ENCODE assay signal across 20 cellular contexts in the genomic region with DNA sequence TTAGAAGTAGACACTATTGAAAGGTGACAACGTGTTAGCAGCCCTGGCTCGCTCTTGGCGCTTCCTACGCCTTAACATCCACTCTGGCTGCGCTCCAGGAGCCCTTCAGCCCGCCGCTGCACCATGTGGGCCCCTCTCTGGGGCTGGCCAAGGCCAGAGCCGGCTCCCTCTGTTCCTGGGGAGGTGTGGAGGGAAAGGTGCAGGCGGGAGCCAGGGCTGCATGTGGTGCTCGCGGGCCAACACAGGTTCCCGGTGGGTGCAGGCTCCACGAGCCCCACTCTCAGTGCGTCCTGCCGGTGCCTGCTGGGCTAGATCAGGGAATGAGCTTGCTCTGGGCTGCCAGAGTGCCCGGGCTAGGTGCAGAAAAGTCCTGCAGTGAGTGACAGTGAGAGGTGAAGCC.
DNase-seq lines count a peak whose midpoint lies in the region; ATAC-seq and TF ChIP-seq lines count a peak whose summit lies in the region.
"Had no signal": no experiment of that assay in that cellular context is flagged by ENCODE, and none has a peak within 500 bp of the region (broad histone marks: within the 10 kb centered on the region; RNA-seq: fewer than 3 reads in every experiment).

No MANE protein-coding gene starts in this region.

- peaks cover 23% of the 10 kb centered on the region for H3K4me1 ChIP-seq in GM23338 (ENCODE audit: insufficient read depth)
- no peaks in the 10 kb centered on the region for H3K4me1 ChIP-seq in neuronal stem cell (ENCODE audit: control insufficient read depth in 2 of 2, insufficient read depth in 1 of 2, low read depth in 1 of 2, low read length in 2 of 2)
- no peaks in the 10 kb centered on the region for H3K4me1 ChIP-seq in aorta (ENCODE audit: control insufficient read depth in 1 of 2, insufficient read depth in 2 of 2, low read length in 2 of 2)
- H3K4me1 ChIP-seq: BLaER1, HAP-1 had no signal

- no peaks in the 10 kb centered on the region for H4K20me1 ChIP-seq in GM23338 (replicated peaks; ENCODE audit: insufficient read depth)
- H4K20me1 ChIP-seq: BLaER1 had no signal

- POLR2A ChIA-PET in WTC11 (lab: Charles Lee) = no interaction called here

- no peak overlapping the region for H2AK5ac ChIP-seq in neuronal stem cell (ENCODE audit: low read depth, low read length)

- no peak overlapping the region for H3K14ac ChIP-seq in neuronal stem cell (ENCODE audit: low read length)

- ATAC-seq in GM23338 = peak; percentile 58; the same call in 2 of the 3 replicates
- ATAC-seq in WTC11 = peak; percentile 40
- ATAC-seq in aorta (ENCODE audit: low FRiP score) = peak; percentile 29
- ATAC-seq in GM18909 (IDR thresholded peaks at IDR 0.05; ENCODE audit: poor library complexity, unreplicated experiment) = no peak
- ATAC-seq: CD8-positive, alpha-beta T cell; GM12878 had no signal

- CTCF ChIA-PET in WTC11 (lab: Charles Lee) = no interaction called here

- TF ChIP-seq CTCF in GM23338 (conservative IDR thresholded peaks at IDR 0.05; ENCODE audit: low read depth in 2 of 2) = no peak
- no peak for TF ChIP-seq CTCF in WTC11 (IDR thresholded peaks at IDR 0.05)

- H3K4me3 ChIP-seq in GM23338 (no peak overlapping the region), neuronal stem cell (ENCODE audit: low read length in 2 of 2) (no peak overlapping the region), aorta (ENCODE audit: low read length in 2 of 2) (no peak overlapping the region)
- H3K4me3 ChIP-seq: BLaER1, GM12878, HAP-1 had no signal

- no peak overlapping the region for H3K4ac ChIP-seq in neuronal stem cell (ENCODE audit: low read length)

- H3K4me3 Mint-ChIP-seq in GM23338 (no peak overlapping the region), WTC11 (no peak overlapping the region)
- H3K4me3 Mint-ChIP-seq: B cell; CD4-positive, CD25-positive, alpha-beta regulatory T cell; CD8-positive, alpha-beta T cell; HFFc6 had no signal

- peak overlapping the region; percentile 65 for H3K23ac ChIP-seq in neuronal stem cell (ENCODE audit: low read depth, low read length, poor library complexity)

- no peak overlapping the region for H3K27ac Mint-ChIP-seq in GM23338
- H3K27ac Mint-ChIP-seq in WTC11 = peak overlapping the region; percentile 49; the same call in 1 of the 2 replicates
- H3K27ac Mint-ChIP-seq: B cell; CD8-positive, alpha-beta T cell; HFFc6 had no signal

- no peaks in the 10 kb centered on the region for H3F3A ChIP-seq in GM23338 (replicated peaks; ENCODE audit: low read depth)

- DNase-seq in GM23338 (ENCODE audit: low spot score) (no peak), WTC11 (ENCODE audit: low spot score) (no peak), neuronal stem cell (ENCODE audit: low spot score) (no peak), aorta (peak in 1 of 2 donors; percentile 57), hepatic stellate cell (ENCODE audit: low spot score) (no peak)
- no peak for DNase-seq in activated CD8-positive, alpha-beta memory T cell treated with anti-CD3 and anti-CD28 coated beads, Interleukin-2, amount 50 U/mL, for 4 hours
- DNase-seq: CD4-positive, CD25-positive, alpha-beta regulatory T cell; CD8-positive, alpha-beta T cell; DMS 273 treated with DMSO at 0.1 percent for 48 hours; DMS79; EL; GDM1; HFFc6 had no signal

- intact Hi-C loops in aorta (cut with DNase I) = no loop called here

- H3K27me3 ChIP-seq in GM23338 (ENCODE audit: insufficient read depth) = no peaks in the 10 kb centered on the region
- no peaks in the 10 kb centered on the region for H3K27me3 ChIP-seq in neuronal stem cell (ENCODE audit: control insufficient read depth in 3 of 3, insufficient read depth in 3 of 3, low read depth in 1 of 3, low read length in 3 of 3)
- H3K27me3 ChIP-seq in aorta (ENCODE audit: control insufficient read depth in 1 of 2, insufficient read depth in 2 of 2, low read length in 1 of 2) = no peaks in the 10 kb centered on the region
- H3K27me3 ChIP-seq: BLaER1 had no signal

- no CpG with 5 or more reads among the region's 16 CpGs for WGBS in neuronal stem cell (ENCODE audit: extremely low coverage in 2 of 2, insufficient read length in 2 of 2, insufficient replicate concordance in 1 of 2), 2 donors
- WGBS in aorta, 2 donors = 84 to 87% methylated on average over 16 of the region's 16 CpGs

- H3K36me3 Mint-ChIP-seq in GM23338 (ENCODE audit: low read depth) (peaks cover 11% of the 10 kb centered on the region; the same call in 2 of the 3 replicates), WTC11 (peaks cover 36% of the 10 kb centered on the region)
- H3K36me3 Mint-ChIP-seq: CD4-positive, CD25-positive, alpha-beta regulatory T cell; CD8-positive, alpha-beta T cell had no signal

- H3K4me2 ChIP-seq in GM23338 (no peak overlapping the region), neuronal stem cell (ENCODE audit: insufficient read depth, low read length, poor library complexity, severe bottlenecking) (no peak overlapping the region)
- H3K4me2 ChIP-seq: BLaER1 had no signal

- H2AFZ ChIP-seq in GM23338 (no peak overlapping the region), neuronal stem cell (ENCODE audit: low read length) (peak overlapping the region; percentile 22)

- H4K91ac ChIP-seq in neuronal stem cell (ENCODE audit: low read depth, low read length, poor library complexity) = no peak overlapping the region

- peak overlapping the region; percentile 58 for H2BK12ac ChIP-seq in neuronal stem cell (ENCODE audit: low read length)

- H3K9me3 ChIP-seq in neuronal stem cell (replicated peaks in 1 of 2; ENCODE audit: control insufficient read depth in 2 of 2, insufficient read depth in 1 of 2, low read depth in 1 of 2, low read length in 2 of 2) (no peaks in the 10 kb centered on the region), aorta (ENCODE audit: control insufficient read depth, low read length) (no peaks in the 10 kb centered on the region)
- H3K9me3 ChIP-seq: HAP-1 had no signal

- H3K36me3 ChIP-seq in GM23338 (ENCODE audit: insufficient read depth) = no peaks in the 10 kb centered on the region
- H3K36me3 ChIP-seq in neuronal stem cell (replicated peaks in 1 of 2; ENCODE audit: control insufficient read depth in 2 of 2, insufficient read depth in 2 of 2, low read length in 2 of 2) = no peaks in the 10 kb centered on the region
- H3K36me3 ChIP-seq in aorta (ENCODE audit: control insufficient read depth in 1 of 2, insufficient read depth in 2 of 2, low read length in 1 of 2) = no peaks in the 10 kb centered on the region
- H3K36me3 ChIP-seq: BLaER1, HAP-1 had no signal

- H3K18ac ChIP-seq in neuronal stem cell (ENCODE audit: low read length) = peak overlapping the region; percentile 35

- H3K79me1 ChIP-seq in neuronal stem cell (ENCODE audit: low read depth, low read length) = no peaks in the 10 kb centered on the region

- no peak overlapping the region for H2BK15ac ChIP-seq in neuronal stem cell (ENCODE audit: low read length)

- no peaks in the 10 kb centered on the region for H3K79me2 ChIP-seq in GM23338 (replicated peaks; ENCODE audit: insufficient read depth)

- H3K4me1 Mint-ChIP-seq in GM23338 (0 out of 3 replicates have a peak, but pooled peaks cover 3% of the 10 kb centered on the region), WTC11 (peaks cover 34% of the 10 kb centered on the region)
- H3K4me1 Mint-ChIP-seq: B cell; CD4-positive, CD25-positive, alpha-beta regulatory T cell had no signal

- H3K9ac ChIP-seq in neuronal stem cell (ENCODE audit: low read depth, low read length, poor library complexity) = no peak overlapping the region
- H3K9ac ChIP-seq: BLaER1 had no signal

- H3K9me2 ChIP-seq in GM23338 (ENCODE audit: insufficient read depth) = peaks cover under 1% of the 10 kb centered on the region; the same call in 1 of the 2 replicates

- H3K27me3 Mint-ChIP-seq in GM23338 (ENCODE audit: insufficient read depth, low read depth, poor library complexity) (no peaks in the 10 kb centered on the region), WTC11 (ENCODE audit: low read depth) (no peaks in the 10 kb centered on the region)
- H3K27me3 Mint-ChIP-seq: B cell; CD4-positive, CD25-positive, alpha-beta regulatory T cell had no signal

- H3K9me3 Mint-ChIP-seq in GM23338 (peaks cover 18% of the 10 kb centered on the region), WTC11 (peaks cover 24% of the 10 kb centered on the region)

- no peak overlapping the region for H2BK120ac ChIP-seq in neuronal stem cell (ENCODE audit: low read depth, low read length)

- H3K27ac ChIP-seq in GM23338 (ENCODE audit: low read depth) (no peak overlapping the region), neuronal stem cell (replicated peaks; ENCODE audit: low read length) (no peak overlapping the region), aorta (ENCODE audit: low read depth in 1 of 2, low read length in 2 of 2) (no peak overlapping the region)
- H3K27ac ChIP-seq: 22Rv1, BLaER1, C4-2B had no signal

- H2BK5ac ChIP-seq in neuronal stem cell (ENCODE audit: low read length) = no peak overlapping the region

- no peak overlapping the region for H4K8ac ChIP-seq in neuronal stem cell (ENCODE audit: low read depth, low read length)

TF ChIP-seq in WTC11, 78 proteins besides CTCF, POLR2A, EP300 and RAD21:
- TF ChIP-seq ZNF423 (CRISPR knock-in tag; IDR thresholded peaks at IDR 0.05) = no peak
- TF ChIP-seq, protein P1, sequence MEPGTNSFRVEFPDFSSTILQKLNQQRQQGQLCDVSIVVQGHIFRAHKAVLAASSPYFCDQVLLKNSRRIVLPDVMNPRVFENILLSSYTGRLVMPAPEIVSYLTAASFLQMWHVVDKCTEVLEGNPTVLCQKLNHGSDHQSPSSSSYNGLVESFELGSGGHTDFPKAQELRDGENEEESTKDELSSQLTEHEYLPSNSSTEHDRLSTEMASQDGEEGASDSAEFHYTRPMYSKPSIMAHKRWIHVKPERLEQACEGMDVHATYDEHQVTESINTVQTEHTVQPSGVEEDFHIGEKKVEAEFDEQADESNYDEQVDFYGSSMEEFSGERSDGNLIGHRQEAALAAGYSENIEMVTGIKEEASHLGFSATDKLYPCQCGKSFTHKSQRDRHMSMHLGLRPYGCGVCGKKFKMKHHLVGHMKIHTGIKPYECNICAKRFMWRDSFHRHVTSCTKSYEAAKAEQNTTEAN (CRISPR knock-in tag; IDR thresholded peaks at IDR 0.05) = no peak
